In genomic region chrX:22093550-22093949, GRCh38 we compare ENCODE assay signal across 32 cellular contexts.
"Had no signal": no experiment of that assay in that cellular context is flagged by ENCODE, and none has a peak within 500 bp of the region (broad histone marks: within the 10 kb centered on the region; RNA-seq: fewer than 3 reads in every experiment).

No MANE protein-coding gene starts in this region.

- H3K9me3 Mint-ChIP-seq: activated B cell treated with CpG ODN at 0.5 μM for 24 hours; activated T-cell treated with anti-CD3 and anti-CD28 coated beads, Interleukin-2, amount 50 U/mL, for 4 hours; activated T-helper 17 cell treated with anti-CD3 and anti-CD28 coated beads, Interleukin-2, amount 50 U/mL, for 72 hours; effector memory CD8-positive, alpha-beta T cell; T-helper 2 cell treated with Interferon-gamma antibody and Interleukin-4, amounts not matched to agents 5 μg/mL and 100 μg/mL, for 36 hours had no signal

- H3K27ac Mint-ChIP-seq: activated B cell treated with CpG ODN at 0.5 μM for 24 hours; activated CD8-positive, alpha-beta T cell treated with anti-CD3 and anti-CD28 coated beads for 36 hours; activated naive CD8-positive, alpha-beta T cell; activated T-helper 17 cell treated with anti-CD3 and anti-CD28 coated beads, Interleukin-2, amount 50 U/mL, for 72 hours; effector memory CD8-positive, alpha-beta T cell; T-helper 17 cell; T-helper 2 cell treated with Interferon-gamma antibody and Interleukin-4, amounts not matched to agents 5 μg/mL and 100 μg/mL, for 36 hours had no signal

- H3K27ac ChIP-seq: body of pancreas, colonic mucosa, epithelial cell of prostate, esophagus squamous epithelium, heart left ventricle, WERI-Rb-1 had no signal

- FAIRE-seq: frontal cortex had no signal

- H3K36me3 ChIP-seq: colonic mucosa, esophagus squamous epithelium, heart left ventricle, WERI-Rb-1 had no signal

- ATAC-seq: activated CD4-positive, CD25-positive, alpha-beta regulatory T cell treated with anti-CD3 and anti-CD28 coated beads, Interleukin-2, amount 50 U/mL, for 24 hours; activated CD8-positive, alpha-beta T cell treated with anti-CD3 and anti-CD28 coated beads for 36 hours; activated T-cell treated with anti-CD3 and anti-CD28 coated beads, Interleukin-2, amount 50 U/mL, for 4 hours; activated T-helper 17 cell treated with anti-CD3 and anti-CD28 coated beads, Interleukin-2, amount 50 U/mL, for 72 hours; body of pancreas; effector memory CD8-positive, alpha-beta T cell; T-helper 17 cell had no signal

- H3K27me3 ChIP-seq: body of pancreas, colonic mucosa, esophagus squamous epithelium had no signal

- H3K27me3 Mint-ChIP-seq: activated CD8-positive, alpha-beta T cell treated with anti-CD3 and anti-CD28 coated beads for 36 hours; activated naive CD8-positive, alpha-beta T cell; activated T-helper 17 cell treated with anti-CD3 and anti-CD28 coated beads, Interleukin-2, amount 50 U/mL, for 72 hours; effector memory CD8-positive, alpha-beta T cell; T-helper 17 cell had no signal

- H3K4me1 ChIP-seq: body of pancreas, colonic mucosa, esophagus squamous epithelium, heart left ventricle had no signal

- H3K4me1 Mint-ChIP-seq: activated B cell treated with CpG ODN at 0.5 μM for 24 hours; activated T-helper 17 cell treated with anti-CD3 and anti-CD28 coated beads, Interleukin-2, amount 50 U/mL, for 72 hours; T-helper 17 cell had no signal

- H3K4me3 ChIP-seq: body of pancreas, colonic mucosa, esophagus squamous epithelium, heart left ventricle had no signal

- H3K9me3 ChIP-seq: body of pancreas, colonic mucosa, esophagus squamous epithelium, heart left ventricle had no signal

- DNase-seq: activated B cell treated with CpG ODN at 0.5 μM for 24 hours; activated CD4-positive, alpha-beta T cell treated with anti-CD3 and anti-CD28 coated beads for 48 hours; activated CD4-positive, alpha-beta T cell treated with anti-CD3 and anti-CD28 coated beads, Interleukin-2, amount 50 U/mL, for 1 hour; activated CD4-positive, alpha-beta T cell treated with anti-CD3 and anti-CD28 coated beads, Interleukin-2, amount 50 U/mL, for 48 hours; activated CD8-positive, alpha-beta memory T cell treated with anti-CD3 and anti-CD28 coated beads for 24 hours; activated CD8-positive, alpha-beta T cell treated with anti-CD3 and anti-CD28 coated beads for 36 hours; activated effector memory CD4-positive, alpha-beta T cell treated with Interleukin-2 at 50 U/mL for 16 hours; activated gamma-delta T cell treated with Interleukin-2 at 50 U/mL for 16 hours; activated naive CD4-positive, alpha-beta T cell treated with anti-CD3 and anti-CD28 coated beads, Interleukin-2, amount 50 U/mL, for 16 hours; activated naive CD4-positive, alpha-beta T cell treated with Interleukin-2 at 50 U/mL for 16 hours; activated T-cell treated with anti-CD3 and anti-CD28 coated beads, Interleukin-2, amount 50 U/mL, for 4 hours; amniotic stem cell; anterior cingulate cortex; body of pancreas; caudate nucleus; colonic mucosa; effector CD4-positive, alpha-beta T cell; effector memory CD8-positive, alpha-beta T cell; esophagus squamous epithelium; foreskin fibroblast; glutamatergic neuron; heart left ventricle; T-helper 1 cell; T-helper 17 cell; T1000; WERI-Rb-1 had no signal

- H3K4me3 Mint-ChIP-seq: activated B cell treated with CpG ODN at 0.5 μM for 24 hours; activated CD8-positive, alpha-beta T cell treated with anti-CD3 and anti-CD28 coated beads for 36 hours; activated naive CD8-positive, alpha-beta T cell; activated T-cell treated with anti-CD3 and anti-CD28 coated beads, Interleukin-2, amount 50 U/mL, for 4 hours; activated T-helper 17 cell treated with anti-CD3 and anti-CD28 coated beads, Interleukin-2, amount 50 U/mL, for 72 hours; effector memory CD8-positive, alpha-beta T cell; T-helper 17 cell; T-helper 2 cell treated with Interferon-gamma antibody and Interleukin-4, amounts not matched to agents 5 μg/mL and 100 μg/mL, for 36 hours had no signal
